31 cellular contexts compared by ENCODE assay signal in the genomic region with DNA sequence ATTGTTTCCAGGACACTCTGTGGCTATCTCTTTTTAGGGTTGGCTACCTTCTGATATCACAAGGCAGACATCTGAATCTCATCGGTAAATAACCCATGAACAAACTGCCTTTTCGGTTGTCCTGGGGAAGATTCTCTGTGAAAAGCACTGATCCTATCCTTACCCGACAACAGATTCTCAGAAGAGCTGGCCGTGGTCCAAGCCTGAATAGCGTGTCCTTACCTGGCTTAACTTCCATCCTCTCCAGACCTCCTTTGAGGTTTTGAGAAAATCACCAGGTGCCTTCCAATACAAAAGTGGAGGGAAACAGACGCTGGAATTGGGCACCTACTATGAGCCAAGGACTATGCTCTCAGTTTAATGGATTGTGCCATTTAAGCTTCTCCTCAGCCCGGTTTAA.
DNase-seq lines count a peak whose midpoint lies in the region; ATAC-seq and TF ChIP-seq lines count a peak whose summit lies in the region.
"Had no signal": no experiment of that assay in that cellular context is flagged by ENCODE, and none has a peak within 500 bp of the region (broad histone marks: within the 10 kb centered on the region; RNA-seq: fewer than 3 reads in every experiment).

No MANE protein-coding gene starts in this region.

- peak overlapping the region in 2 of 4 donors; percentile 11 to 31 for H3K4me3 Mint-ChIP-seq in CD4-positive, CD25-positive, alpha-beta regulatory T cell
- no peak overlapping the region for H3K4me3 Mint-ChIP-seq in MCF 10A (ENCODE audit: unreplicated experiment)
- H3K4me3 Mint-ChIP-seq: activated CD4-positive, alpha-beta memory T cell treated with anti-CD3 and anti-CD28 coated beads for 36 hours; dendritic cell treated with granulocyte-macrophage colony-stimulating factor and Interleukin-4, amounts not matched to agents 40 ng/mL and 50 ng/mL, for 4 days; T-helper 2 cell treated with Interferon-gamma antibody and Interleukin-4, amounts not matched to agents 5 μg/mL and 100 μg/mL, for 36 hours had no signal

- WGBS in hepatocyte (ENCODE audit: low lambda C conversion rate, missing lambda C conversion rate), result 50% methylated on average over 7 of the region's 7 CpGs

- no peak overlapping the region for H3K4me2 ChIP-seq in hepatocyte
- H3K4me2 ChIP-seq: KMS-11, PC-9 had no signal

- no peak for ATAC-seq in CD4-positive, CD25-positive, alpha-beta regulatory T cell (ENCODE audit: low read depth in 2 of 2)
- no peak for ATAC-seq in GM19467 (IDR thresholded peaks at IDR 0.05; ENCODE audit: unreplicated experiment)
- ATAC-seq in foreskin keratinocyte, result no peak

- H3K27me3 ChIP-seq in CD4-positive, CD25-positive, alpha-beta regulatory T cell (ENCODE audit: control insufficient read depth, insufficient read depth, low read length), result no peaks in the 10 kb centered on the region
- no peaks in the 10 kb centered on the region for H3K27me3 ChIP-seq in hepatocyte
- H3K27me3 ChIP-seq in foreskin keratinocyte, result no peaks in the 10 kb centered on the region
- H3K27me3 ChIP-seq: esophagus muscularis mucosa, upper lobe of left lung had no signal

- no peaks in the 10 kb centered on the region for H4K20me1 ChIP-seq in hepatocyte (ENCODE audit: insufficient read depth, poor library complexity, severe bottlenecking)

- CTCF ChIA-PET in MCF 10A (lab: Yijun Ruan, JAX), result interaction anchor here (1.1 kb wide), 1 partner anchor 11 kb away, joined by 3 read pairs; no protein-coding TSS in a partner anchor

- TF ChIP-seq CTCF in hepatocyte (IDR thresholded peaks at IDR 0.05; ENCODE audit: poor library complexity) (no peak), MCF 10A (IDR thresholded peaks at IDR 0.05; ENCODE audit: unreplicated experiment) (no peak), foreskin keratinocyte (conservative IDR thresholded peaks at IDR 0.05) (no peak)

- POLR2A ChIA-PET in MCF 10A (lab: Yijun Ruan, JAX), result interaction anchor here (1.0 kb wide), 1 partner anchor 13 kb away, joined by 3 read pairs; no protein-coding TSS in a partner anchor

- H3K4me3 ChIP-seq in CD4-positive, CD25-positive, alpha-beta regulatory T cell (ENCODE audit: low read depth, low read length), result no peak overlapping the region
- no peak overlapping the region for H3K4me3 ChIP-seq in hepatocyte
- H3K4me3 ChIP-seq: esophagus muscularis mucosa, GM23248, PC-9, upper lobe of left lung had no signal

- peak; percentile 9 for DNase-seq in NCI-H2171 treated with DMSO at 0.1 percent for 48 hours (lab: John Stamatoyannopoulos, UW)
- DNase-seq in NCI-H2171 (lab: John Stamatoyannopoulos, UW), result no peak
- no peak for DNase-seq in CD4-positive, CD25-positive, alpha-beta regulatory T cell
- DNase-seq in NCI-H69 (lab: John Stamatoyannopoulos, UW), result peak; percentile 9
- DNase-seq in hepatocyte (ENCODE audit: low spot score), result peak; percentile 24
- DNase-seq in MCF 10A (ENCODE audit: unreplicated experiment), result no peak
- DNase-seq in foreskin keratinocyte, result no peak
- DNase-seq: 8988T; activated CD4-positive, alpha-beta memory T cell treated with anti-CD3 and anti-CD28 coated beads for 36 hours; activated CD4-positive, alpha-beta T cell treated with anti-CD3 and anti-CD28 coated beads for 1 hour; activated CD8-positive, alpha-beta memory T cell treated with anti-CD3 and anti-CD28 coated beads, Interleukin-2, amount 50 U/mL, for 48 hours; caudate nucleus; EL; foreskin fibroblast; GM23248; head of caudate nucleus; NCI-H1417 treated with DMSO at 0.1 percent for 48 hours; NCI-H2081 treated with DMSO at 0.1 percent for 48 hours; NK-92 treated with Interleukin-12 subunit alpha and Interleukin-12 subunit beta, amount 100 ng/mL, for 24 hours; nucleus accumbens; PC-9; Right ventricle myocardium superior; stimulated activated CD4-positive, alpha-beta T cell treated with anti-CD3 and anti-CD28 coated beads, Interleukin-4, amount 100 ng/mL, for 24 hours; upper lobe of left lung had no signal

- H3K4me1 ChIP-seq in CD4-positive, CD25-positive, alpha-beta regulatory T cell (ENCODE audit: control insufficient read depth, insufficient read depth, low read length, poor library complexity, severe bottlenecking), result peaks cover 67% of the 10 kb centered on the region
- H3K4me1 ChIP-seq in hepatocyte (ENCODE audit: insufficient read depth), result peaks cover 35% of the 10 kb centered on the region
- peaks cover 2% of the 10 kb centered on the region for H3K4me1 ChIP-seq in foreskin keratinocyte

- H3K79me2 ChIP-seq in hepatocyte, result no peaks in the 10 kb centered on the region

- H3K27ac ChIP-seq in CD4-positive, CD25-positive, alpha-beta regulatory T cell (ENCODE audit: insufficient read depth, low read length, poor library complexity, severe bottlenecking), result no peak overlapping the region
- H3K27ac ChIP-seq in hepatocyte (peak overlapping the region; percentile 16), foreskin keratinocyte (no peak overlapping the region)
- H3K27ac ChIP-seq: C4-2B, esophagus muscularis mucosa, GM23248, HL-60, KMS-11, PC-9, upper lobe of left lung had no signal

- H3K27me3 Mint-ChIP-seq in CD4-positive, CD25-positive, alpha-beta regulatory T cell, result no peaks in the 10 kb centered on the region
- no peaks in the 10 kb centered on the region for H3K27me3 Mint-ChIP-seq in MCF 10A (ENCODE audit: insufficient read depth, unreplicated experiment)
- H3K27me3 Mint-ChIP-seq: activated CD4-positive, alpha-beta memory T cell treated with anti-CD3 and anti-CD28 coated beads for 36 hours had no signal

- peak overlapping the region; percentile 73 to 88 (median 80) for H3K27ac Mint-ChIP-seq in CD4-positive, CD25-positive, alpha-beta regulatory T cell
- no peak overlapping the region for H3K27ac Mint-ChIP-seq in MCF 10A (ENCODE audit: low read depth, unreplicated experiment)
- H3K27ac Mint-ChIP-seq: activated CD4-positive, alpha-beta memory T cell treated with anti-CD3 and anti-CD28 coated beads for 36 hours; dendritic cell treated with granulocyte-macrophage colony-stimulating factor and Interleukin-4, amounts not matched to agents 40 ng/mL and 50 ng/mL, for 4 days; T-helper 2 cell treated with Interferon-gamma antibody and Interleukin-4, amounts not matched to agents 5 μg/mL and 100 μg/mL, for 36 hours had no signal

- peaks cover 4% of the 10 kb centered on the region for H3K36me3 ChIP-seq in CD4-positive, CD25-positive, alpha-beta regulatory T cell (ENCODE audit: control insufficient read depth, insufficient read depth, low read length)
- H3K36me3 ChIP-seq in hepatocyte (replicated peaks; ENCODE audit: insufficient read depth, low read depth), result no peaks in the 10 kb centered on the region
- H3K36me3 ChIP-seq: esophagus muscularis mucosa, upper lobe of left lung had no signal

- H3K9me3 ChIP-seq in CD4-positive, CD25-positive, alpha-beta regulatory T cell (ENCODE audit: control insufficient read depth in 2 of 2, low read length in 2 of 2), result no peaks in the 10 kb centered on the region
- no peaks in the 10 kb centered on the region for H3K9me3 ChIP-seq in hepatocyte (ENCODE audit: low read depth)
- H3K9me3 ChIP-seq: esophagus muscularis mucosa, upper lobe of left lung had no signal

- H3K9me3 Mint-ChIP-seq in CD4-positive, CD25-positive, alpha-beta regulatory T cell, result no peaks in the 10 kb centered on the region
- no peaks in the 10 kb centered on the region for H3K9me3 Mint-ChIP-seq in MCF 10A (ENCODE audit: unreplicated experiment)
- H3K9me3 Mint-ChIP-seq: activated CD4-positive, alpha-beta memory T cell treated with anti-CD3 and anti-CD28 coated beads for 36 hours; dendritic cell treated with granulocyte-macrophage colony-stimulating factor and Interleukin-4, amounts not matched to agents 40 ng/mL and 50 ng/mL, for 4 days; T-helper 2 cell treated with Interferon-gamma antibody and Interleukin-4, amounts not matched to agents 5 μg/mL and 100 μg/mL, for 36 hours had no signal

- no TSS peak for BruUV-seq in MCF 10A (replicated peaks; lab: Mats Ljungman, UMichigan)

- intact Hi-C loops in MCF 10A (cut with micrococcal nuclease), result no loop called here

- peaks cover 25 to 85% (median 65%) of the 10 kb centered on the region in 4 donors for H3K4me1 Mint-ChIP-seq in CD4-positive, CD25-positive, alpha-beta regulatory T cell
- H3K4me1 Mint-ChIP-seq in MCF 10A (ENCODE audit: insufficient read depth, unreplicated experiment), result peaks cover 4% of the 10 kb centered on the region

- no peak overlapping the region for H2AFZ ChIP-seq in hepatocyte
- H2AFZ ChIP-seq: GM23248, PC-9 had no signal

- peaks cover 8% of the 10 kb centered on the region for H3K36me3 Mint-ChIP-seq in CD4-positive, CD25-positive, alpha-beta regulatory T cell
- no peaks in the 10 kb centered on the region for H3K36me3 Mint-ChIP-seq in MCF 10A (ENCODE audit: insufficient read depth, unreplicated experiment)
- H3K36me3 Mint-ChIP-seq: activated CD4-positive, alpha-beta memory T cell treated with anti-CD3 and anti-CD28 coated beads for 36 hours had no signal

- H3K9me2 ChIP-seq in hepatocyte (replicated peaks; ENCODE audit: insufficient read depth), result no peaks in the 10 kb centered on the region

Comparison
In these comparisons a context has a peak if more than half of its experiments do, and no peak if none do; other contexts are left out.
1. DNase-seq: peak in NCI-H2171 treated with DMSO at 0.1 percent for 48 hours (single experiment), NCI-H69 (single experiment) and hepatocyte (single experiment); none in NCI-H2171 (single experiment), CD4-positive, CD25-positive, alpha-beta regulatory T cell (0 of 3), MCF 10A (single experiment) and foreskin keratinocyte (0 of 2).